Comparison of ENCODE assay signal across 21 cellular contexts in genomic region chr9:124805186-124805585, GRCh38. TPM values are rescaled to one million over a fixed set of nuclear protein-coding genes. Genes with fewer than 3 reads are reported as not detected.
"Had no signal": no experiment of that assay in that cellular context is flagged by ENCODE, and none has a peak within 500 bp of the region (broad histone marks: within the 10 kb centered on the region; RNA-seq: fewer than 3 reads in every experiment).

No MANE protein-coding gene starts in this region.

- H3K9me3 ChIP-seq: ascending aorta, neutrophil, right atrium auricular region, spleen, upper lobe of left lung had no signal

- H3K4me1 Mint-ChIP-seq: activated CD4-positive, alpha-beta T cell treated with anti-CD3 and anti-CD28 coated beads for 36 hours; naive thymus-derived CD4-positive, alpha-beta T cell had no signal

- H3K27ac ChIP-seq: ascending aorta, cardiac muscle cell, hepatocyte, neutrophil, right atrium auricular region, upper lobe of left lung, WERI-Rb-1 had no signal

- H3K4me1 ChIP-seq: ascending aorta had no signal

- H3K9me3 Mint-ChIP-seq: activated CD8-positive, alpha-beta T cell treated with anti-CD3 and anti-CD28 coated beads for 36 hours; activated T-helper 1 cell treated with anti-CD3 and anti-CD28 coated beads, Interleukin-12 subunit alpha, Interleukin-12 subunit beta, Interleukin-2, Interleukin-4 antibody, amounts not matched to agents 30 ng/mL and 10 ng/mL and 1 ng/mL, durations not matched to agents 14 hours and 24 hours and 36 hours; naive thymus-derived CD4-positive, alpha-beta T cell; stimulated activated memory B cell treated with anti-CD40 and anti-IgM and Interleukin-4, amounts not matched to agents 10 μg/mL and 1 μg/mL and 100 μg/mL, for 72 hours; T-cell had no signal

- DNase-seq: activated CD4-positive, alpha-beta T cell treated with anti-CD3 and anti-CD28 coated beads for 36 hours; activated CD8-positive, alpha-beta memory T cell treated with anti-CD3 and anti-CD28 coated beads, Interleukin-2, amount 50 U/mL, for 48 hours; activated CD8-positive, alpha-beta T cell treated with anti-CD3 and anti-CD28 coated beads for 36 hours; activated naive CD4-positive, alpha-beta T cell; midbrain; naive thymus-derived CD4-positive, alpha-beta T cell; spleen; stimulated activated CD4-positive, alpha-beta T cell treated with anti-CD3 and anti-CD28 coated beads, Interleukin-1b, Interleukin-23, amount 100 ng/mL, for 48 hours; T-cell; upper lobe of left lung; WERI-Rb-1 had no signal

- H3K4me3 Mint-ChIP-seq: activated CD4-positive, alpha-beta T cell treated with anti-CD3 and anti-CD28 coated beads for 36 hours; activated CD8-positive, alpha-beta T cell treated with anti-CD3 and anti-CD28 coated beads for 36 hours; activated T-helper 1 cell treated with anti-CD3 and anti-CD28 coated beads, Interleukin-12 subunit alpha, Interleukin-12 subunit beta, Interleukin-2, Interleukin-4 antibody, amounts not matched to agents 30 ng/mL and 10 ng/mL and 1 ng/mL, durations not matched to agents 14 hours and 24 hours and 36 hours; naive thymus-derived CD4-positive, alpha-beta T cell; stimulated activated memory B cell treated with anti-CD40 and anti-IgM and Interleukin-4, amounts not matched to agents 10 μg/mL and 1 μg/mL and 100 μg/mL, for 72 hours; T-cell had no signal

- H3K79me2 ChIP-seq: hepatocyte had no signal

- H3K4me3 ChIP-seq: ascending aorta, cardiac muscle cell, hepatocyte, right atrium auricular region, spleen, upper lobe of left lung had no signal

- ATAC-seq: activated CD4-positive, alpha-beta T cell treated with anti-CD3 and anti-CD28 coated beads for 36 hours; activated CD8-positive, alpha-beta T cell treated with anti-CD3 and anti-CD28 coated beads for 36 hours; naive thymus-derived CD4-positive, alpha-beta T cell; stimulated activated memory B cell treated with anti-CD40 and anti-IgM and Interleukin-4, amounts not matched to agents 10 μg/mL and 1 μg/mL and 100 μg/mL, for 72 hours; T-cell had no signal

- H3K36me3 ChIP-seq: ascending aorta, cardiac muscle cell, neutrophil had no signal

- H3K27me3 Mint-ChIP-seq: activated CD4-positive, alpha-beta T cell treated with anti-CD3 and anti-CD28 coated beads for 36 hours; stimulated activated memory B cell treated with anti-CD40 and anti-IgM and Interleukin-4, amounts not matched to agents 10 μg/mL and 1 μg/mL and 100 μg/mL, for 72 hours had no signal

- H3K27me3 ChIP-seq: ascending aorta, cardiac muscle cell, hepatocyte, right atrium auricular region, spleen, upper lobe of left lung had no signal

- H2AFZ ChIP-seq: hepatocyte had no signal

- H3K27ac Mint-ChIP-seq: activated CD4-positive, alpha-beta T cell treated with anti-CD3 and anti-CD28 coated beads for 36 hours; activated CD8-positive, alpha-beta T cell treated with anti-CD3 and anti-CD28 coated beads for 36 hours; activated T-helper 1 cell treated with anti-CD3 and anti-CD28 coated beads, Interleukin-12 subunit alpha, Interleukin-12 subunit beta, Interleukin-2, Interleukin-4 antibody, amounts not matched to agents 30 ng/mL and 10 ng/mL and 1 ng/mL, durations not matched to agents 14 hours and 24 hours and 36 hours; naive thymus-derived CD4-positive, alpha-beta T cell; stimulated activated memory B cell treated with anti-CD40 and anti-IgM and Interleukin-4, amounts not matched to agents 10 μg/mL and 1 μg/mL and 100 μg/mL, for 72 hours; T-cell had no signal

- H3K36me3 Mint-ChIP-seq: naive thymus-derived CD4-positive, alpha-beta T cell; stimulated activated memory B cell treated with anti-CD40 and anti-IgM and Interleukin-4, amounts not matched to agents 10 μg/mL and 1 μg/mL and 100 μg/mL, for 72 hours; T-cell had no signal

- FAIRE-seq: colon had no signal

- H3K4me2 ChIP-seq: hepatocyte had no signal

RNA-seq across cellular contexts. Expression of gene OLFML2A, which starts 28.3 kb away (rescaled TPM):
- total RNA-seq: activated CD8-positive, alpha-beta T cell treated with anti-CD3 and anti-CD28 coated beads for 36 hours; activated T-helper 1 cell treated with anti-CD3 and anti-CD28 coated beads, Interleukin-12 subunit alpha, Interleukin-12 subunit beta, Interleukin-2, Interleukin-4 antibody, amounts not matched to agents 30 ng/mL and 10 ng/mL and 1 ng/mL, durations not matched to agents 14 hours and 24 hours and 36 hours had no signal
- polyA plus RNA-seq: naive thymus-derived CD4-positive, alpha-beta T cell had no signal

RNA-seq across cellular contexts. Expression of gene NR6A1, which starts 34.1 kb away (rescaled TPM):
- polyA plus RNA-seq: naive thymus-derived CD4-positive, alpha-beta T cell had no signal

RNA-seq across cellular contexts. Expression of gene WDR38, which starts 48.1 kb away (rescaled TPM):
- total RNA-seq: activated CD4-positive, alpha-beta T cell treated with anti-CD3 and anti-CD28 coated beads for 36 hours; activated CD8-positive, alpha-beta T cell treated with anti-CD3 and anti-CD28 coated beads for 36 hours; activated T-helper 1 cell treated with anti-CD3 and anti-CD28 coated beads, Interleukin-12 subunit alpha, Interleukin-12 subunit beta, Interleukin-2, Interleukin-4 antibody, amounts not matched to agents 30 ng/mL and 10 ng/mL and 1 ng/mL, durations not matched to agents 14 hours and 24 hours and 36 hours; ascending aorta; cardiac muscle cell; hepatocyte; kidney epithelial cell; liver; naive thymus-derived CD4-positive, alpha-beta T cell; right atrium auricular region; spleen; T-cell had no signal
- polyA plus RNA-seq: cardiac muscle cell; hepatocyte; liver; naive thymus-derived CD4-positive, alpha-beta T cell; spleen had no signal
